In the genomic region with DNA sequence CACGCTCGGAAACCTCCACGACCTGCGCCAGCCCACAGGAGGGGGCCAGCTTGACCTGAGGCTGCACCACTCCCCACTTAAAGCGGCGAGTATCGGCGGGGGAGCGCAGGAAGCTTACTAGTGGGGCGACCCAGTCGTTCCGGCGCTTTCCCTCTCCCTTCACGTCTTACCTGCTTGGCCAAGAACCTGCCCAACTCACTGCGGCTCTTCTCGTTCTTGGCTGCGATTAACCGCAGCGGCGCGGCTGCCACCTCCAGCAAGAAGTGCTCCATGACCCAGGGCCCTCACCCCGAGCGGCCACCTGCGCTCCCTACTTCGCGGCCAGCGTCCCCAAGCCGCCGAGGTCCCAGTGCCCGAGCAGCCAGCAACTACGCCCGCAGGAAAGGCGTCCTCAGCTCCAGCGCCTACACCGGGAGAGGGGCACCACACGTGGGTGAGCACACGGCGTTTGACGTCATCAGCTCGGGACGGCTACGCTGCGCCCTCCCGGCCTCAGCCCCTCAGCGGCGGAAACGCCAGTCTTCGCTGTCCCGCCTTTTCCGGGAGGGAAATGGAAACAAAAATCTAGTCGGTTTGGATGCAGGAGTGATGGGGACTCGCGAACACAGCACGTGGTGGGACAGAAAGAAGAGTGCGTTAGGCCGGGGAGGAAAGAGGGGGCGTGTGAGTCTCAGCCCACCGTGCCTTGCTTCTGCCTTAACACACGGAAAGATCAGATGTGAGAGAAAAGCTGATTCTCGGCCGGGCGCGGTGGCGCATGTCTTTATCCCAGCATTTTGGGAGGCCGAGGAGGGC, we compare ENCODE assay signal across 1 cellular context.
A peak's percentile ranks its signal among the peaks of the same experiment; 100 is the strongest.
TF ChIP-seq lines count a peak whose summit lies in the region.

A gene with protein sequence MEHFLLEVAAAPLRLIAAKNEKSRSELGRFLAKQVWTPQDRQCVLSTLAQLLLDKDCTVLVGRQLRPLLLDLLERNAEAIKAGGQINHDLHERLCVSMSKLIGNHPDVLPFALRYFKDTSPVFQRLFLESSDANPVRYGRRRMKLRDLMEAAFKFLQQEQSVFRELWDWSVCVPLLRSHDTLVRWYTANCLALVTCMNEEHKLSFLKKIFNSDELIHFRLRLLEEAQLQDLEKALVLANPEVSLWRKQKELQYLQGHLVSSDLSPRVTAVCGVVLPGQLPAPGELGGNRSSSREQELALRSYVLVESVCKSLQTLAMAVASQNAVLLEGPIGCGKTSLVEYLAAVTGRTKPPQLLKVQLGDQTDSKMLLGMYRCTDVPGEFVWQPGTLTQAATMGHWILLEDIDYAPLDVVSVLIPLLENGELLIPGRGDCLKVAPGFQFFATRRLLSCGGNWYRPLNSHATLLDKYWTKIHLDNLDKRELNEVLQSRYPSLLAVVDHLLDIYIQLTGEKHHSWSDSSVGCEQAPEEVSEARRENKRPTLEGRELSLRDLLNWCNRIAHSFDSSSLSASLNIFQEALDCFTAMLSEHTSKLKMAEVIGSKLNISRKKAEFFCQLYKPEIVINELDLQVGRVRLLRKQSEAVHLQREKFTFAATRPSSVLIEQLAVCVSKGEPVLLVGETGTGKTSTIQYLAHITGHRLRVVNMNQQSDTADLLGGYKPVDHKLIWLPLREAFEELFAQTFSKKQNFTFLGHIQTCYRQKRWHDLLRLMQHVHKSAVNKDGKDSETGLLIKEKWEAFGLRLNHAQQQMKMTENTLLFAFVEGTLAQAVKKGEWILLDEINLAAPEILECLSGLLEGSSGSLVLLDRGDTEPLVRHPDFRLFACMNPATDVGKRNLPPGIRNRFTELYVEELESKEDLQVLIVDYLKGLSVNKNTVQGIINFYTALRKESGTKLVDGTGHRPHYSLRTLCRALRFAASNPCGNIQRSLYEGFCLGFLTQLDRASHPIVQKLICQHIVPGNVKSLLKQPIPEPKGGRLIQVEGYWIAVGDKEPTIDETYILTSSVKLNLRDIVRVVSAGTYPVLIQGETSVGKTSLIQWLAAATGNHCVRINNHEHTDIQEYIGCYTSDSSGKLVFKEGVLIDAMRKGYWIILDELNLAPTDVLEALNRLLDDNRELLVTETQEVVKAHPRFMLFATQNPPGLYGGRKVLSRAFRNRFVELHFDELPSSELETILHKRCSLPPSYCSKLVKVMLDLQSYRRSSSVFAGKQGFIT (N-terminal part only) (minus strand): TSS at position 459 of the 795 bp plus-strand sequence. CDS start 187 bp downstream, at position 272.

TF ChIP-seq in HepG2, 621 proteins besides CTCF, POLR2A, EP300 and RAD21 (continued from another document and continues in another):
- TF ChIP-seq AHR (CRISPR knock-in tag; IDR thresholded peaks at IDR 0.05), result peak; percentile 90
- TF ChIP-seq TGIF2 (CRISPR knock-in tag; IDR thresholded peaks at IDR 0.05), result peak; percentile 89
- peak; percentile 94 for TF ChIP-seq SP2 (CRISPR knock-in tag; IDR thresholded peaks at IDR 0.05)
- TF ChIP-seq ZFX (CRISPR knock-in tag; IDR thresholded peaks at IDR 0.05; ENCODE audit: low read depth), result peak; percentile 85
- TF ChIP-seq, protein P1, sequence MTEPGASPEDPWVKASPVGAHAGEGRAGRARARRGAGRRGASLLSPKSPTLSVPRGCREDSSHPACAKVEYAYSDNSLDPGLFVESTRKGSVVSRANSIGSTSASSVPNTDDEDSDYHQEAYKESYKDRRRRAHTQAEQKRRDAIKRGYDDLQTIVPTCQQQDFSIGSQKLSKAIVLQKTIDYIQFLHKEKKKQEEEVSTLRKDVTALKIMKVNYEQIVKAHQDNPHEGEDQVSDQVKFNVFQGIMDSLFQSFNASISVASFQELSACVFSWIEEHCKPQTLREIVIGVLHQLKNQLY (CRISPR knock-in tag; IDR thresholded peaks at IDR 0.05), result peak; percentile 53; the same call in 1 of the 2 replicates
- no peak for TF ChIP-seq DPF2 (CRISPR knock-in tag; IDR thresholded peaks at IDR 0.05; ENCODE audit: borderline replicate concordance, low read depth)
- 0 out of 2 replicates have a peak, but pooled peaks have one; percentile 34 for TF ChIP-seq ZBTB42 (CRISPR knock-in tag; IDR thresholded peaks at IDR 0.05)
- peak; percentile 60; the same call in 1 of the 2 replicates for TF ChIP-seq BHLHE40 (IDR thresholded peaks at IDR 0.05; ENCODE audit: low read length)
- TF ChIP-seq, protein P2, sequence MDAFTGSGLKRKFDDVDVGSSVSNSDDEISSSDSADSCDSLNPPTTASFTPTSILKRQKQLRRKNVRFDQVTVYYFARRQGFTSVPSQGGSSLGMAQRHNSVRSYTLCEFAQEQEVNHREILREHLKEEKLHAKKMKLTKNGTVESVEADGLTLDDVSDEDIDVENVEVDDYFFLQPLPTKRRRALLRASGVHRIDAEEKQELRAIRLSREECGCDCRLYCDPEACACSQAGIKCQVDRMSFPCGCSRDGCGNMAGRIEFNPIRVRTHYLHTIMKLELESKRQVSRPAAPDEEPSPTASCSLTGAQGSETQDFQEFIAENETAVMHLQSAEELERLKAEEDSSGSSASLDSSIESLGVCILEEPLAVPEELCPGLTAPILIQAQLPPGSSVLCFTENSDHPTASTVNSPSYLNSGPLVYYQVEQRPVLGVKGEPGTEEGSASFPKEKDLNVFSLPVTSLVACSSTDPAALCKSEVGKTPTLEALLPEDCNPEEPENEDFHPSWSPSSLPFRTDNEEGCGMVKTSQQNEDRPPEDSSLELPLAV (CRISPR knock-in tag; conservative IDR thresholded peaks at IDR 0.05; ENCODE audit: low read depth), result no peak
- TF ChIP-seq ZNF446 (CRISPR knock-in tag; IDR thresholded peaks at IDR 0.05), result 0 out of 2 replicates have a peak, but pooled peaks have one; percentile 32
- TF ChIP-seq SOX6 (IDR thresholded peaks at IDR 0.05), result no peak
- TF ChIP-seq SOX6 (CRISPR knock-in tag; IDR thresholded peaks at IDR 0.05), result peak; percentile 80
- TF ChIP-seq KAT7 (CRISPR knock-in tag; IDR thresholded peaks at IDR 0.05; ENCODE audit: borderline replicate concordance), result peak; percentile 85; the same call in 1 of the 2 replicates
- TF ChIP-seq, protein P3, sequence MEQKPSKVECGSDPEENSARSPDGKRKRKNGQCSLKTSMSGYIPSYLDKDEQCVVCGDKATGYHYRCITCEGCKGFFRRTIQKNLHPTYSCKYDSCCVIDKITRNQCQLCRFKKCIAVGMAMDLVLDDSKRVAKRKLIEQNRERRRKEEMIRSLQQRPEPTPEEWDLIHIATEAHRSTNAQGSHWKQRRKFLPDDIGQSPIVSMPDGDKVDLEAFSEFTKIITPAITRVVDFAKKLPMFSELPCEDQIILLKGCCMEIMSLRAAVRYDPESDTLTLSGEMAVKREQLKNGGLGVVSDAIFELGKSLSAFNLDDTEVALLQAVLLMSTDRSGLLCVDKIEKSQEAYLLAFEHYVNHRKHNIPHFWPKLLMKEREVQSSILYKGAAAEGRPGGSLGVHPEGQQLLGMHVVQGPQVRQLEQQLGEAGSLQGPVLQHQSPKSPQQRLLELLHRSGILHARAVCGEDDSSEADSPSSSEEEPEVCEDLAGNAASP (CRISPR knock-in tag; IDR thresholded peaks at IDR 0.05; ENCODE audit: borderline replicate concordance), result peak; percentile 71
- TF ChIP-seq RNF2 (conservative IDR thresholded peaks at IDR 0.05; ENCODE audit: low read depth), result peak; percentile 72; the same call in 1 of the 2 replicates
- no peak for TF ChIP-seq NR2F6 (IDR thresholded peaks at IDR 0.05)
- TF ChIP-seq NR2F6 (CRISPR knock-in tag; IDR thresholded peaks at IDR 0.05), result peak; percentile 69
- TF ChIP-seq, protein P4, sequence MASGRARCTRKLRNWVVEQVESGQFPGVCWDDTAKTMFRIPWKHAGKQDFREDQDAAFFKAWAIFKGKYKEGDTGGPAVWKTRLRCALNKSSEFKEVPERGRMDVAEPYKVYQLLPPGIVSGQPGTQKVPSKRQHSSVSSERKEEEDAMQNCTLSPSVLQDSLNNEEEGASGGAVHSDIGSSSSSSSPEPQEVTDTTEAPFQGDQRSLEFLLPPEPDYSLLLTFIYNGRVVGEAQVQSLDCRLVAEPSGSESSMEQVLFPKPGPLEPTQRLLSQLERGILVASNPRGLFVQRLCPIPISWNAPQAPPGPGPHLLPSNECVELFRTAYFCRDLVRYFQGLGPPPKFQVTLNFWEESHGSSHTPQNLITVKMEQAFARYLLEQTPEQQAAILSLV (CRISPR knock-in tag; IDR thresholded peaks at IDR 0.05; ENCODE audit: borderline replicate concordance), result peak; percentile 92; the same call in 1 of the 2 replicates
- TF ChIP-seq, protein P5, sequence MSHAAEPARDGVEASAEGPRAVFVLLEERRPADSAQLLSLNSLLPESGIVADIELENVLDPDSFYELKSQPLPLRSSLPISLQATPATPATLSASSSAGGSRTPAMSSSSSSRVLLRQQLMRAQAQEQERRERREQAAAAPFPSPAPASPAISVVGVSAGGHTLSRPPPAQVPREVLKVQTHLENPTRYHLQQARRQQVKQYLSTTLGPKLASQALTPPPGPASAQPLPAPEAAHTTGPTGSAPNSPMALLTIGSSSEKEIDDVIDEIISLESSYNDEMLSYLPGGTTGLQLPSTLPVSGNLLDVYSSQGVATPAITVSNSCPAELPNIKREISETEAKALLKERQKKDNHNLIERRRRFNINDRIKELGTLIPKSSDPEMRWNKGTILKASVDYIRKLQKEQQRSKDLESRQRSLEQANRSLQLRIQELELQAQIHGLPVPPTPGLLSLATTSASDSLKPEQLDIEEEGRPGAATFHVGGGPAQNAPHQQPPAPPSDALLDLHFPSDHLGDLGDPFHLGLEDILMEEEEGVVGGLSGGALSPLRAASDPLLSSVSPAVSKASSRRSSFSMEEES (CRISPR knock-in tag; IDR thresholded peaks at IDR 0.05), result peak; percentile 76
- peak; percentile 66; the same call in 1 of the 2 replicates for TF ChIP-seq TSC22D2 (CRISPR knock-in tag; IDR thresholded peaks at IDR 0.05; ENCODE audit: borderline replicate concordance)
- peak; percentile 33 for TF ChIP-seq MED8 (CRISPR knock-in tag; IDR thresholded peaks at IDR 0.05; ENCODE audit: insufficient replicate concordance)
- peak; percentile 92 for TF ChIP-seq RBFOX2 (IDR thresholded peaks at IDR 0.05; ENCODE audit: low read depth, low read length)
- peak; percentile 83 for TF ChIP-seq ELF1 (CRISPR knock-in tag; IDR thresholded peaks at IDR 0.05)
- TF ChIP-seq TEAD3 (CRISPR knock-in tag; optimal IDR thresholded peaks at IDR 0.05; ENCODE audit: borderline replicate concordance), result peak; percentile 80
- peak; percentile 91 for TF ChIP-seq KDM2A (CRISPR knock-in tag; IDR thresholded peaks at IDR 0.05; ENCODE audit: borderline replicate concordance, low read depth)
- peak; percentile 48; the same call in 1 of the 2 replicates for TF ChIP-seq ATF2 (CRISPR knock-in tag; IDR thresholded peaks at IDR 0.05)
- TF ChIP-seq U2AF1 (optimal IDR thresholded peaks at IDR 0.05; ENCODE audit: low read depth, low read length), result peak; percentile 67
- TF ChIP-seq HOXA5 (CRISPR knock-in tag; IDR thresholded peaks at IDR 0.05), result peak; percentile 40; the same call in 1 of the 2 replicates
- TF ChIP-seq ZNF510 (CRISPR knock-in tag; IDR thresholded peaks at IDR 0.05; ENCODE audit: low read depth), result peak; percentile 66; the same call in 1 of the 2 replicates
- no peak for TF ChIP-seq ZSCAN12 (CRISPR knock-in tag; IDR thresholded peaks at IDR 0.05)
- peak; percentile 28; the same call in 1 of the 2 replicates for TF ChIP-seq ZNF160 (CRISPR knock-in tag; IDR thresholded peaks at IDR 0.05)
- no peak for TF ChIP-seq ZNF841 (CRISPR knock-in tag; IDR thresholded peaks at IDR 0.05; ENCODE audit: borderline replicate concordance)
- peak; percentile 79 for TF ChIP-seq ZNF766 (CRISPR knock-in tag; IDR thresholded peaks at IDR 0.05; ENCODE audit: borderline replicate concordance)
- peak; percentile 53; the same call in 1 of the 2 replicates for TF ChIP-seq ZNF12 (CRISPR knock-in tag; IDR thresholded peaks at IDR 0.05)
- peak; percentile 92 for TF ChIP-seq ZBTB4 (CRISPR knock-in tag; IDR thresholded peaks at IDR 0.05; ENCODE audit: borderline replicate concordance)
- peak; percentile 49; the same call in 1 of the 2 replicates for TF ChIP-seq KDM3A (CRISPR knock-in tag; IDR thresholded peaks at IDR 0.05; ENCODE audit: low read depth)
- peak; percentile 88 for TF ChIP-seq MNT (IDR thresholded peaks at IDR 0.05)
